8 cellular contexts compared by ENCODE assay signal in the genomic region with DNA sequence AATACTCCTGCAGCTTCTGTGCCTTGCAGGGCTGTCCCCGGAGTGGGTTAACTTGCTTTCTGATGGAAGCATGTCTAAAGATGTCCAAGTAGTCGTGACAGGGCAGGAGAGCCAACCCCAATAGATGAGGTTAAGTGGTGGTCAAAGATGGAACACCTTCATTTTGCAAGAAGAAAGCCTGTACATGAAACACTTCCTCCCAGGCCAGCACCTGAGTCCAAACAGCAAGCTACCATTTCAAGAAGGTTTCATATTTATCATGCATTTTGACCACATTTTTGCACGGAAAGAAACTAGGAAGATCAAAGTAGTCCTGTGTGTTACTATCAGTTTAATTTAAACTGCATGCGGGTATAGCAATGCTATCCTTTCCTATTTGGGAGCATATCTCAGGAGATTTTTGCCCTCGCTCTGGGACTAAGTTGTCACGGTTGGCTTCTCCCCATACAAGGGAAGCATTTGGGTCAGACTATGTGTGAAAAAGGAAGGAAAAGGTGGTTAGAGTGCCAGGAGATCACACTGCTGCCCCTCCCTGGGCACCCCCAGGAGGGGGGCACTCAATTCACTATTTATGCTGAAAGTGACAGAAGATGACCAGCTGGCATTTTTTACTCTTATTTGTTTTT.
A peak's percentile ranks its signal among the peaks of the same experiment; 100 is the strongest.
DNase-seq lines count a peak whose midpoint lies in the region; ATAC-seq and TF ChIP-seq lines count a peak whose summit lies in the region.

No MANE protein-coding gene starts in this region.

- H3K9me3 ChIP-seq in muscle layer of duodenum (ENCODE audit: control insufficient read depth in 1 of 2, low read length in 2 of 2) (no peaks in the 10 kb centered on the region), Caco-2 (no peaks in the 10 kb centered on the region)

- H3K27me3 Mint-ChIP-seq in activated B cell treated with CpG ODN at 0.5 μM for 24 hours (no peaks in the 10 kb centered on the region), Caco-2 (ENCODE audit: insufficient read depth, unreplicated experiment) (no peaks in the 10 kb centered on the region)

- DNase-seq in activated B cell treated with CpG ODN at 0.5 μM for 24 hours (no peak), Caco-2 (no peak), HEK293T (ENCODE audit: extremely low spot score) (no peak), 8988T (no peak)
- DNase-seq in stimulated activated CD4-positive, alpha-beta T cell treated with anti-CD3 and anti-CD28 coated beads, Interleukin-2, amount 100 ng/mL, for 48 hours, result no peak

- TF ChIP-seq CTCF in activated B cell treated with CpG ODN at 0.5 μM for 24 hours (IDR thresholded peaks at IDR 0.05) (no peak), Caco-2 (IDR thresholded peaks at IDR 0.05; ENCODE audit: insufficient read depth in 1 of 2, low read depth in 1 of 2, low read length in 1 of 2, severe bottlenecking in 1 of 2, unreplicated experiment in 1 of 2) (no peak)

- CTCF ChIA-PET in activated B cell treated with CpG ODN at 0.5 μM for 24 hours (lab: Charles Lee) (interaction anchor here (0.6 kb wide), 1 partner anchor 210 kb away, joined by 3 read pairs; no protein-coding TSS in a partner anchor), Caco-2 (lab: Charles Lee) (no interaction called here), HEK293T (lab: Yijun Ruan, JAX) (interaction anchor here (0.5 kb wide), 1 partner anchor 385 kb away, joined by 3 read pairs; no protein-coding TSS in a partner anchor)

- peak; percentile 35 for ATAC-seq in GM18517 (IDR thresholded peaks at IDR 0.05; ENCODE audit: unreplicated experiment)
- ATAC-seq in HG02610 (IDR thresholded peaks at IDR 0.05; ENCODE audit: unreplicated experiment), result peak; percentile 27
- no peak for ATAC-seq in activated B cell treated with CpG ODN at 0.5 μM for 24 hours (ENCODE audit: low read depth)

- no peaks in the 10 kb centered on the region for H3K36me3 Mint-ChIP-seq in activated B cell treated with CpG ODN at 0.5 μM for 24 hours (ENCODE audit: low read depth)
- no peaks in the 10 kb centered on the region for H3K36me3 Mint-ChIP-seq in Caco-2 (ENCODE audit: insufficient read depth, unreplicated experiment)

- H3K9me3 Mint-ChIP-seq in activated B cell treated with CpG ODN at 0.5 μM for 24 hours (no peaks in the 10 kb centered on the region), Caco-2 (ENCODE audit: unreplicated experiment) (no peaks in the 10 kb centered on the region)

- no TSS peak for BruUV-seq in Caco-2 (replicated peaks; lab: Mats Ljungman, UMichigan)

- H3K27me3 ChIP-seq in muscle layer of duodenum (ENCODE audit: low read depth, low read length), result no peaks in the 10 kb centered on the region
- H3K27me3 ChIP-seq in Caco-2 (replicated peaks; ENCODE audit: control insufficient read depth, insufficient read depth, low read length), result no peaks in the 10 kb centered on the region

- peak overlapping the region; percentile 69 for H3K4me3 Mint-ChIP-seq in activated B cell treated with CpG ODN at 0.5 μM for 24 hours
- H3K4me3 Mint-ChIP-seq in Caco-2 (ENCODE audit: unreplicated experiment), result no peak overlapping the region

- no peaks in the 10 kb centered on the region for H3K4me1 ChIP-seq in muscle layer of duodenum (ENCODE audit: control insufficient read depth in 1 of 2, insufficient read depth in 2 of 2, low read length in 2 of 2)
- H3K4me1 ChIP-seq in Caco-2, result no peaks in the 10 kb centered on the region

- H3K27ac ChIP-seq in muscle layer of duodenum (ENCODE audit: low read length), result no peak overlapping the region

- H3K36me3 ChIP-seq in muscle layer of duodenum (ENCODE audit: control insufficient read depth in 1 of 2, insufficient read depth in 2 of 2, low read length in 2 of 2) (no peaks in the 10 kb centered on the region), Caco-2 (ENCODE audit: control insufficient read depth, insufficient read depth, low read length) (no peaks in the 10 kb centered on the region)

- intact Hi-C loops in activated B cell treated with CpG ODN at 0.5 μM for 24 hours (cut with micrococcal nuclease) (no loop called here), Caco-2 (cut with micrococcal nuclease; ENCODE audit: unreplicated experiment) (no loop called here)

- H3K27ac Mint-ChIP-seq in activated B cell treated with CpG ODN at 0.5 μM for 24 hours, result no peak overlapping the region
- H3K27ac Mint-ChIP-seq in Caco-2 (ENCODE audit: unreplicated experiment), result no peak overlapping the region

- H3K4me1 Mint-ChIP-seq in activated B cell treated with CpG ODN at 0.5 μM for 24 hours, result peaks cover 21% of the 10 kb centered on the region
- no peaks in the 10 kb centered on the region for H3K4me1 Mint-ChIP-seq in Caco-2 (ENCODE audit: low read depth, unreplicated experiment)

- POLR2A ChIA-PET in activated B cell treated with CpG ODN at 0.5 μM for 24 hours (lab: Charles Lee), result no interaction called here
- POLR2A ChIA-PET in Caco-2 (lab: Charles Lee), result no interaction called here
- POLR2A ChIA-PET in HEK293T (lab: Yijun Ruan, JAX), result no interaction called here

- peak overlapping the region; percentile 43 to 51 for H3K4me3 ChIP-seq in muscle layer of duodenum (ENCODE audit: low read depth in 1 of 2, low read length in 2 of 2)
- no peak overlapping the region for H3K4me3 ChIP-seq in Caco-2 (ENCODE audit: low read depth, low read length)

TF ChIP-seq in HEK293T, 16 proteins besides CTCF, POLR2A, EP300 and RAD21:
- no peak for TF ChIP-seq FOXM1 (IDR thresholded peaks at IDR 0.05; ENCODE audit: borderline replicate concordance)
